In genomic region chr5:5063533-5063953, GRCh38 we compare ENCODE assay signal across 11 cellular contexts.
DNase-seq lines count a peak whose midpoint lies in the region; ATAC-seq and TF ChIP-seq lines count a peak whose summit lies in the region.
"Had no signal": no experiment of that assay in that cellular context is flagged by ENCODE, and none has a peak within 500 bp of the region (broad histone marks: within the 10 kb centered on the region; RNA-seq: fewer than 3 reads in every experiment).

No MANE protein-coding gene starts in this region.

- DNase-seq in BE2C (no peak), esophagus muscularis mucosa (ENCODE audit: extremely low spot score) (peak; percentile 75), upper lobe of left lung (no peak), NCI-H748 treated with DMSO at 0.1 percent for 48 hours (lab: John Stamatoyannopoulos, UW) (no peak), T-helper 9 cell (no peak), foreskin melanocyte (no peak)
- DNase-seq: activated T-cell treated with anti-CD3 and anti-CD28 coated beads, Interleukin-2, amount 50 U/mL, for 4 hours; AML-193 had no signal

- TF ChIP-seq POLR2A in esophagus muscularis mucosa (IDR thresholded peaks at IDR 0.05; ENCODE audit: low read depth) (no peak), upper lobe of left lung (IDR thresholded peaks at IDR 0.05) (no peak)

- peaks cover 17% of the 10 kb centered on the region for H3K27me3 ChIP-seq in BE2C
- peaks cover 0 to 4% (median 0%) of the 10 kb centered on the region in 4 donors for H3K27me3 ChIP-seq in esophagus muscularis mucosa
- no peaks in the 10 kb centered on the region for H3K27me3 ChIP-seq in upper lobe of left lung

- peak; percentile 63 for ATAC-seq in GM19025 (IDR thresholded peaks at IDR 0.05; ENCODE audit: low read depth, unreplicated experiment)
- peak; percentile 65 for ATAC-seq in HG03135 (IDR thresholded peaks at IDR 0.05; ENCODE audit: unreplicated experiment)
- no peak for ATAC-seq in upper lobe of left lung (ENCODE audit: low FRiP score in 2 of 2)
- ATAC-seq: activated T-cell treated with anti-CD3 and anti-CD28 coated beads, Interleukin-2, amount 50 U/mL, for 4 hours had no signal

- H3K4me3 ChIP-seq in BE2C (ENCODE audit: low read depth, low read length) (no peak overlapping the region), esophagus muscularis mucosa (no peak overlapping the region), upper lobe of left lung (no peak overlapping the region)

- no peak overlapping the region for H3K27ac ChIP-seq in esophagus muscularis mucosa (replicated peaks in 1 of 4)
- no peak overlapping the region for H3K27ac ChIP-seq in upper lobe of left lung
- H3K27ac ChIP-seq: HL-60 had no signal

- intact Hi-C loops in esophagus muscularis mucosa (cut with DNase I) = no loop called here

- 43% methylated on average over 3 of the region's 3 CpGs for WGBS in esophagus muscularis mucosa
- WGBS in upper lobe of left lung, 2 donors = 62 to 78% methylated on average over 2 to 3 of the region's 3 CpGs

- no peaks in the 10 kb centered on the region for H3K9me3 ChIP-seq in BE2C
- no peaks in the 10 kb centered on the region for H3K9me3 ChIP-seq in esophagus muscularis mucosa
- H3K9me3 ChIP-seq in upper lobe of left lung = peaks cover 0 to 4% (median 0%) of the 10 kb centered on the region in 4 donors

- peak; percentile 10; the same call in 1 of the 2 replicates for TF ChIP-seq CTCF in BE2C (IDR thresholded peaks at IDR 0.05; ENCODE audit: low read depth, low read length)
- no peak for TF ChIP-seq CTCF in esophagus muscularis mucosa (IDR thresholded peaks at IDR 0.05)
- TF ChIP-seq CTCF in upper lobe of left lung (IDR thresholded peaks at IDR 0.05) = no peak

- no peaks in the 10 kb centered on the region for H3K36me3 ChIP-seq in BE2C
- H3K36me3 ChIP-seq in esophagus muscularis mucosa = no peaks in the 10 kb centered on the region
- no peaks in the 10 kb centered on the region for H3K36me3 ChIP-seq in upper lobe of left lung

- H3K4me1 ChIP-seq in BE2C (no peaks in the 10 kb centered on the region), esophagus muscularis mucosa (no peaks in the 10 kb centered on the region), upper lobe of left lung (no peaks in the 10 kb centered on the region)

- TF ChIP-seq EP300 in esophagus muscularis mucosa (IDR thresholded peaks at IDR 0.05) = no peak
- TF ChIP-seq EP300 in upper lobe of left lung (IDR thresholded peaks at IDR 0.05) = no peak

Comparison
In these comparisons a context has a peak if more than half of its experiments do, and no peak if none do; other contexts are left out.
1. ATAC-seq: peak in GM19025 (single experiment) and HG03135 (single experiment); none in upper lobe of left lung (0 of 2).